ENCODE assay signal across 8 cellular contexts in the genomic region with DNA sequence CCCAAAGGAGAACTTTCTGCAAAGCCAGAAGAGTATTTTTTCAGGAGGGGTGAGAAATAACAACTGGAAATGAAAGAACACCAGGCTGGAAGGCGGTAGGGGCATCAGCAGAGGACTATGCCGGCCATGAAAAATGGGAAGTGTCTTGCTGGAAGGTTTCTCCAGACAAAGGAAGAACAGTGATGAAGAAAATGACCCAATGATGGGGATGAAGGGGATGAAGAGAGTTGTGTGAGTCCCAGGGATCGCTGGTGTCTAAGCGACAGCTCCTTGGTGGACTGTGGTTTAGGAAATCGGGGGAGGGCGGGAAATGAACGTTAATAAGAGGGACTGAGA. TPM values are rescaled to one million over a fixed set of nuclear protein-coding genes. Genes with fewer than 3 reads are reported as not detected.
A peak's percentile ranks its signal among the peaks of the same experiment; 100 is the strongest.
DNase-seq lines count a peak whose midpoint lies in the region; ATAC-seq and TF ChIP-seq lines count a peak whose summit lies in the region.

No MANE protein-coding gene starts in this region.

- H3K27me3 Mint-ChIP-seq in activated T-cell treated with anti-CD3 and anti-CD28 coated beads, Interleukin-2, amount 50 U/mL, for 72 hours (ENCODE audit: low read depth): peaks cover 55% of the 10 kb centered on the region
- peaks cover 70% of the 10 kb centered on the region for H3K27me3 Mint-ChIP-seq in activated naive CD8-positive, alpha-beta T cell treated with anti-CD3 and anti-CD28 coated beads for 36 hours

- no peaks in the 10 kb centered on the region for H3K9me3 Mint-ChIP-seq in activated T-cell treated with anti-CD3 and anti-CD28 coated beads, Interleukin-2, amount 50 U/mL, for 72 hours
- H3K9me3 Mint-ChIP-seq in activated naive CD8-positive, alpha-beta T cell treated with anti-CD3 and anti-CD28 coated beads for 36 hours: no peaks in the 10 kb centered on the region

- TF ChIP-seq CTCF in left lung (IDR thresholded peaks at IDR 0.05): no peak
- TF ChIP-seq CTCF in prostate gland (IDR thresholded peaks at IDR 0.05): no peak

- peaks cover 7 to 14% of the 10 kb centered on the region in 2 donors for H3K4me1 ChIP-seq in left lung
- peaks cover 2% of the 10 kb centered on the region for H3K4me1 ChIP-seq in thymus (ENCODE audit: control insufficient read depth, insufficient read depth, low read length)
- H3K4me1 ChIP-seq in prostate gland (replicated peaks): no peaks in the 10 kb centered on the region

- peak overlapping the region; percentile 70 to 76 for H3K4me3 Mint-ChIP-seq in activated T-cell treated with anti-CD3 and anti-CD28 coated beads, Interleukin-2, amount 50 U/mL, for 72 hours
- H3K4me3 Mint-ChIP-seq in activated naive CD8-positive, alpha-beta T cell treated with anti-CD3 and anti-CD28 coated beads for 36 hours: peak overlapping the region; percentile 73

- H3K4me3 ChIP-seq in left lung (peak overlapping the region; percentile 24 to 32), thymus (ENCODE audit: low read length) (peak overlapping the region; percentile 40), prostate gland (peak overlapping the region in 1 of 2 donors; percentile 20)

- WGBS in thymus: 15% methylated on average over 7 of the region's 7 CpGs
- WGBS in prostate gland: 10% methylated on average over 7 of the region's 7 CpGs

- no peak for TF ChIP-seq POLR2A in prostate gland (IDR thresholded peaks at IDR 0.05)

- H3K27ac Mint-ChIP-seq in activated T-cell treated with anti-CD3 and anti-CD28 coated beads, Interleukin-2, amount 50 U/mL, for 72 hours: peak overlapping the region; percentile 12
- no peak overlapping the region for H3K27ac Mint-ChIP-seq in activated naive CD8-positive, alpha-beta T cell treated with anti-CD3 and anti-CD28 coated beads for 36 hours

- no peaks in the 10 kb centered on the region for H3K36me3 Mint-ChIP-seq in activated T-cell treated with anti-CD3 and anti-CD28 coated beads, Interleukin-2, amount 50 U/mL, for 72 hours (ENCODE audit: insufficient read depth in 2 of 2)
- no peaks in the 10 kb centered on the region for H3K36me3 Mint-ChIP-seq in activated naive CD8-positive, alpha-beta T cell treated with anti-CD3 and anti-CD28 coated beads for 36 hours

- no peak for ATAC-seq in activated T-cell treated with anti-CD3 and anti-CD28 coated beads, Interleukin-2, amount 50 U/mL, for 72 hours (replicated peaks in 1 of 2)
- ATAC-seq in left lung (no peak), HG02642 (IDR thresholded peaks at IDR 0.05; ENCODE audit: poor library complexity, unreplicated experiment) (no peak), HG03342 (IDR thresholded peaks at IDR 0.05; ENCODE audit: unreplicated experiment) (no peak)

- no peak overlapping the region for H3K27ac ChIP-seq in left lung
- no peak overlapping the region for H3K27ac ChIP-seq in thymus (ENCODE audit: low read depth)
- H3K27ac ChIP-seq in prostate gland: no peak overlapping the region

- peaks cover 17% of the 10 kb centered on the region for H3K4me1 Mint-ChIP-seq in activated T-cell treated with anti-CD3 and anti-CD28 coated beads, Interleukin-2, amount 50 U/mL, for 72 hours (ENCODE audit: low read depth)
- H3K4me1 Mint-ChIP-seq in activated naive CD8-positive, alpha-beta T cell treated with anti-CD3 and anti-CD28 coated beads for 36 hours: peaks cover 21% of the 10 kb centered on the region

- H3K36me3 ChIP-seq in left lung: no peaks in the 10 kb centered on the region
- no peaks in the 10 kb centered on the region for H3K36me3 ChIP-seq in thymus (ENCODE audit: control insufficient read depth, insufficient read depth)
- H3K36me3 ChIP-seq in prostate gland: no peaks in the 10 kb centered on the region

- DNase-seq in activated T-cell treated with anti-CD3 and anti-CD28 coated beads, Interleukin-2, amount 50 U/mL, for 72 hours: no peak
- no peak for DNase-seq in activated T-cell treated with anti-CD3 and anti-CD28 coated beads, Interleukin-2, amount 50 U/mL, for 1 hour
- DNase-seq in activated naive CD8-positive, alpha-beta T cell treated with anti-CD3 and anti-CD28 coated beads for 36 hours: no peak
- DNase-seq in left lung (no peak), prostate gland (ENCODE audit: low spot score) (no peak)

- intact Hi-C loops in left lung (cut with DNase I) (loop anchor here in 1 of 2 donors (5.0 kb wide), 1 partner anchor 61 kb away; no protein-coding TSS in a partner anchor), prostate gland (cut with DNase I) (no loop called here)

- H3K27me3 ChIP-seq in left lung: peaks cover 0 to 60% of the 10 kb centered on the region in 2 donors
- peaks cover 8% of the 10 kb centered on the region for H3K27me3 ChIP-seq in thymus (ENCODE audit: control insufficient read depth, insufficient read depth)
- no peaks in the 10 kb centered on the region for H3K27me3 ChIP-seq in prostate gland (replicated peaks; ENCODE audit: insufficient read depth)

- no peaks in the 10 kb centered on the region for H3K9me3 ChIP-seq in left lung
- no peaks in the 10 kb centered on the region for H3K9me3 ChIP-seq in thymus (ENCODE audit: control insufficient read depth)
- no peaks in the 10 kb centered on the region for H3K9me3 ChIP-seq in prostate gland

RNA-seq across cellular contexts. Expression of gene TTLL6, which starts 0.6 kb away (rescaled TPM):
- total RNA-seq in activated T-cell treated with anti-CD3 and anti-CD28 coated beads, Interleukin-2, amount 50 U/mL, for 72 hours: not detected
- not detected for total RNA-seq in activated naive CD8-positive, alpha-beta T cell treated with anti-CD3 and anti-CD28 coated beads for 36 hours
- total RNA-seq in left lung: 1 to 10 TPM in 1 of 2 donors, under 1 TPM in 1; 0.35 to 1.3 TPM
- 0.41 TPM for polyA plus RNA-seq in thymus
- 1 to 10 TPM in 1 of 2 donors, under 1 TPM in 1; 0.23 to 4.0 TPM for total RNA-seq in prostate gland

RNA-seq across cellular contexts. Expression of gene CALCOCO2, which starts 14.4 kb away (rescaled TPM):
- 100 to 1,000 TPM in 1 of 2 donors, 10 to 100 TPM in 1; 97.0 to 132 TPM for total RNA-seq in activated T-cell treated with anti-CD3 and anti-CD28 coated beads, Interleukin-2, amount 50 U/mL, for 72 hours
- total RNA-seq in activated naive CD8-positive, alpha-beta T cell treated with anti-CD3 and anti-CD28 coated beads for 36 hours: 10 to 100 TPM; 69.3 to 75.8 TPM
- total RNA-seq in left lung (100 to 1,000 TPM; 116 to 128 TPM), prostate gland (10 to 100 TPM; 60.1 to 78.8 TPM)
- 90.6 TPM for polyA plus RNA-seq in thymus
